1 cellular context compared by ENCODE assay signal in genomic region chr16:24511801-24512200, GRCh38.
TF ChIP-seq lines count a peak whose summit lies in the region.

No MANE protein-coding gene starts in this region.

TF ChIP-seq in K562, 482 proteins besides CTCF, POLR2A, EP300 and RAD21 (continued from another document):
- no peak for TF ChIP-seq PKNOX1 (IDR thresholded peaks at IDR 0.05)
- no peak for TF ChIP-seq ZNF277 (CRISPR knock-in tag; IDR thresholded peaks at IDR 0.05; ENCODE audit: borderline replicate concordance)
- no peak for TF ChIP-seq TBP (optimal IDR thresholded peaks at IDR 0.05; ENCODE audit: low read depth, low read length)
- no peak for TF ChIP-seq MAFG (tag; conservative IDR thresholded peaks at IDR 0.05)
- no peak for TF ChIP-seq PTTG1 (tag; IDR thresholded peaks at IDR 0.05; ENCODE audit: low read depth)
- TF ChIP-seq CHD2 (IDR thresholded peaks at IDR 0.05; ENCODE audit: low read depth, low read length), result no peak
- TF ChIP-seq HNRNPL (IDR thresholded peaks at IDR 0.05; ENCODE audit: low read depth, low read length), result no peak
- no peak for TF ChIP-seq KLF1 (tag; IDR thresholded peaks at IDR 0.05)
- TF ChIP-seq IRF9 (tag; IDR thresholded peaks at IDR 0.05), result no peak
- no peak for TF ChIP-seq ARNT (IDR thresholded peaks at IDR 0.05)
